Comparison of ENCODE assay signal across 21 cellular contexts in the genomic region with DNA sequence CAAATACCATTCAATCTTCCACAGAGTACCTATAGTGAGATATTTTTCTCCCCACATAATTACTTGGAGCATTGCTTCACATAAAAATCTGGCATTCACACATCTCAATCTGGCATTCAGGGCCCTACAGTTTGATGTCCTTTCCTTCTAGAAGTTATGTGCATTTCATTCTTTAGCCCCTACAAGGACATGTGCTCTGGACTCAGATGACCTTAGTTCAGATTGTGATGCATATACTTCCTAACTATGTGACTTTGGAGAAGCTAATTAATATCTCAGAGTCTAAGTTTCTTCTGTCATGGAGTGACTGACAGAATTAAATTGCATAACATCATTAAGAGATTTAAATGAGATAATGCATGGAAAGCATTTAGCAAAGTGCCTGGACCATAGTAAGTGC. TPM values are rescaled to one million over a fixed set of nuclear protein-coding genes. Genes with fewer than 3 reads are reported as not detected.
A peak's percentile ranks its signal among the peaks of the same experiment; 100 is the strongest.
DNase-seq lines count a peak whose midpoint lies in the region; ATAC-seq and TF ChIP-seq lines count a peak whose summit lies in the region.
"Had no signal": no experiment of that assay in that cellular context is flagged by ENCODE, and none has a peak within 500 bp of the region (broad histone marks: within the 10 kb centered on the region; RNA-seq: fewer than 3 reads in every experiment).

No MANE protein-coding gene starts in this region.

- CTCF ChIA-PET in HEK293 (lab: Yijun Ruan, JAX) = interaction anchor here (0.6 to 1.1 kb wide), 2 partner anchors 14 to 319 kb away, joined by 3 read pairs; no protein-coding TSS in a partner anchor

- no peak overlapping the region for H3K4me3 ChIP-seq in HEK293 (ENCODE audit: low read depth, low read length)
- H3K4me3 ChIP-seq in retinal pigment epithelial cell (ENCODE audit: low read length) = no peak overlapping the region
- H3K4me3 ChIP-seq: A549; BLaER1 treated with 17β-estradiol and CSF1 and Interleukin-3, amounts not matched to agents 10 nM and 100 nM; GM23248 had no signal

- no peak overlapping the region for H3K27ac ChIP-seq in HEK293 (ENCODE audit: extremely low read depth, low read depth, low read length)
- H3K27ac ChIP-seq: BLaER1 treated with 17β-estradiol and CSF1 and Interleukin-3, amounts not matched to agents 10 nM and 100 nM; GM23248 had no signal

- H3K27me3 Mint-ChIP-seq in activated T-helper 2 cell treated with anti-CD3 and anti-CD28 coated beads, Interferon-gamma antibody, Interleukin-2, Interleukin-4, amounts not matched to agents 10 μg/mL and 5 μg/mL and 100 μg/mL, durations not matched to agents 14 hours and 24 hours and 36 hours (ENCODE audit: low read depth) = peaks cover 25% of the 10 kb centered on the region

- H3K27ac Mint-ChIP-seq in activated T-helper 2 cell treated with anti-CD3 and anti-CD28 coated beads, Interferon-gamma antibody, Interleukin-2, Interleukin-4, amounts not matched to agents 10 μg/mL and 5 μg/mL and 100 μg/mL, durations not matched to agents 14 hours and 24 hours and 36 hours = no peak overlapping the region
- H3K27ac Mint-ChIP-seq: CD14-positive monocyte; CD4-positive, alpha-beta T cell had no signal

- DNase-seq in retinal pigment epithelial cell (ENCODE audit: low read depth) = peak; percentile 60
- DNase-seq in activated T-helper 2 cell treated with anti-CD3 and anti-CD28 coated beads, Interferon-gamma antibody, Interleukin-2, Interleukin-4, amounts not matched to agents 10 μg/mL and 5 μg/mL and 100 μg/mL, durations not matched to agents 14 hours and 24 hours and 36 hours (ENCODE audit: low spot score) = no peak
- DNase-seq: 8988T; ACHN; AML-193; BE2C; Calu3; CD4-positive, alpha-beta T cell; COR-L47; DMS53; DMS79 treated with DMSO at 0.1 percent for 48 hours; GM23248; H7; HCEC 1CT had no signal

- TF ChIP-seq CTCF in HEK293 (tag by site-specific recombination; IDR thresholded peaks at IDR 0.05) (no peak), retinal pigment epithelial cell (conservative IDR thresholded peaks at IDR 0.05; ENCODE audit: low read depth, low read length) (no peak)

- no peak overlapping the region for H3K4me3 Mint-ChIP-seq in activated T-helper 2 cell treated with anti-CD3 and anti-CD28 coated beads, Interferon-gamma antibody, Interleukin-2, Interleukin-4, amounts not matched to agents 10 μg/mL and 5 μg/mL and 100 μg/mL, durations not matched to agents 14 hours and 24 hours and 36 hours (ENCODE audit: low read depth)
- H3K4me3 Mint-ChIP-seq: CD14-positive monocyte; CD4-positive, alpha-beta T cell had no signal

- H3K4me1 Mint-ChIP-seq in activated T-helper 2 cell treated with anti-CD3 and anti-CD28 coated beads, Interferon-gamma antibody, Interleukin-2, Interleukin-4, amounts not matched to agents 10 μg/mL and 5 μg/mL and 100 μg/mL, durations not matched to agents 14 hours and 24 hours and 36 hours (ENCODE audit: low read depth) = no peaks in the 10 kb centered on the region
- H3K4me1 Mint-ChIP-seq: CD14-positive monocyte had no signal

- ATAC-seq in SK-N-SH treated with all-trans-retinoic acid at 6 μM for 48 hours (peak; percentile 18; the same call in 2 of the 3 replicates), HG03457 (IDR thresholded peaks at IDR 0.05; ENCODE audit: unreplicated experiment) (no peak), GM21528 (IDR thresholded peaks at IDR 0.05; ENCODE audit: low FRiP score, unreplicated experiment) (no peak)
- ATAC-seq: A549 had no signal

- H3K36me3 Mint-ChIP-seq in activated T-helper 2 cell treated with anti-CD3 and anti-CD28 coated beads, Interferon-gamma antibody, Interleukin-2, Interleukin-4, amounts not matched to agents 10 μg/mL and 5 μg/mL and 100 μg/mL, durations not matched to agents 14 hours and 24 hours and 36 hours (ENCODE audit: low read depth) = no peaks in the 10 kb centered on the region
- H3K36me3 Mint-ChIP-seq: CD14-positive monocyte had no signal

- H3K4me1 ChIP-seq in HEK293 (ENCODE audit: control insufficient read depth, insufficient read depth, low read length) = peaks cover 4% of the 10 kb centered on the region; the same call in 1 of the 2 replicates
- H3K4me1 ChIP-seq: A549; BE2C; BLaER1 treated with 17β-estradiol and CSF1 and Interleukin-3, amounts not matched to agents 10 nM and 100 nM had no signal

- H3K9me3 ChIP-seq in HEK293 (ENCODE audit: control insufficient read depth, insufficient read depth, low read depth, low read length) = no peaks in the 10 kb centered on the region
- H3K9me3 ChIP-seq: A549, BE2C had no signal

- H3K36me3 ChIP-seq in HEK293 (ENCODE audit: control insufficient read depth in 2 of 2, insufficient read depth in 1 of 2, low read length in 2 of 2) = no peaks in the 10 kb centered on the region
- H3K36me3 ChIP-seq: BE2C; BLaER1 treated with 17β-estradiol and CSF1 and Interleukin-3, amounts not matched to agents 10 nM and 100 nM had no signal

- POLR2A ChIA-PET in HEK293 (lab: Yijun Ruan, JAX) = no interaction called here

- intact Hi-C loops in activated T-helper 2 cell treated with anti-CD3 and anti-CD28 coated beads, Interferon-gamma antibody, Interleukin-2, Interleukin-4, amounts not matched to agents 10 μg/mL and 5 μg/mL and 100 μg/mL, durations not matched to agents 14 hours and 24 hours and 36 hours (cut with micrococcal nuclease) = no loop called here

- no peaks in the 10 kb centered on the region for H3K9me3 Mint-ChIP-seq in activated T-helper 2 cell treated with anti-CD3 and anti-CD28 coated beads, Interferon-gamma antibody, Interleukin-2, Interleukin-4, amounts not matched to agents 10 μg/mL and 5 μg/mL and 100 μg/mL, durations not matched to agents 14 hours and 24 hours and 36 hours

TF ChIP-seq in HEK293, 187 proteins besides CTCF, POLR2A, EP300 and RAD21:
- TF ChIP-seq ZNF416 (tag by site-specific recombination; IDR thresholded peaks at IDR 0.05) (no peak), ZNF664 (tag by site-specific recombination; IDR thresholded peaks at IDR 0.05) (peak; percentile 67; the same call in 1 of the 2 replicates)
- TF ChIP-seq, protein P1, sequence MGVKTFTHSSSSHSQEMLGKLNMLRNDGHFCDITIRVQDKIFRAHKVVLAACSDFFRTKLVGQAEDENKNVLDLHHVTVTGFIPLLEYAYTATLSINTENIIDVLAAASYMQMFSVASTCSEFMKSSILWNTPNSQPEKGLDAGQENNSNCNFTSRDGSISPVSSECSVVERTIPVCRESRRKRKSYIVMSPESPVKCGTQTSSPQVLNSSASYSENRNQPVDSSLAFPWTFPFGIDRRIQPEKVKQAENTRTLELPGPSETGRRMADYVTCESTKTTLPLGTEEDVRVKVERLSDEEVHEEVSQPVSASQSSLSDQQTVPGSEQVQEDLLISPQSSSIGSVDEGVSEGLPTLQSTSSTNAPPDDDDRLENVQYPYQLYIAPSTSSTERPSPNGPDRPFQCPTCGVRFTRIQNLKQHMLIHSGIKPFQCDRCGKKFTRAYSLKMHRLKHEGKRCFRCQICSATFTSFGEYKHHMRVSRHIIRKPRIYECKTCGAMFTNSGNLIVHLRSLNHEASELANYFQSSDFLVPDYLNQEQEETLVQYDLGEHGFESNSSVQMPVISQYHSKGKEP (tag by site-specific recombination; IDR thresholded peaks at IDR 0.05) = no peak

TF ChIP-seq in SK-N-SH treated with all-trans-retinoic acid at 6 μM for 48 hours, 23 proteins besides CTCF, POLR2A, EP300 and RAD21:
- TF ChIP-seq ESRRG (CRISPR knock-in tag; IDR thresholded peaks at IDR 0.05) (no peak), ISL1 (CRISPR knock-in tag; IDR thresholded peaks at IDR 0.05) (no peak), TCF4 (CRISPR knock-in tag; IDR thresholded peaks at IDR 0.05; ENCODE audit: borderline replicate concordance) (no peak)

RNA-seq across cellular contexts. Expression of a gene that starts 25.9 kb away (rescaled TPM):
- 4.5 and 5.4 TPM in 2 replicates for total RNA-seq in activated T-helper 2 cell treated with anti-CD3 and anti-CD28 coated beads, Interferon-gamma antibody, Interleukin-2, Interleukin-4, amounts not matched to agents 10 μg/mL and 5 μg/mL and 100 μg/mL, durations not matched to agents 14 hours and 24 hours and 36 hours
